1 cellular context compared by ENCODE assay signal in genomic region chr7:234712-235553, GRCh38.
A peak's percentile ranks its signal among the peaks of the same experiment; 100 is the strongest.
TF ChIP-seq lines count a peak whose summit lies in the region.

No MANE protein-coding gene starts in this region.

TF ChIP-seq in HepG2, 621 proteins besides CTCF, POLR2A, EP300 and RAD21 (continued from another document and continues in another):
- TF ChIP-seq ZNF333 (CRISPR knock-in tag; IDR thresholded peaks at IDR 0.05; ENCODE audit: borderline replicate concordance) (no peak), TEF (CRISPR knock-in tag; IDR thresholded peaks at IDR 0.05) (no peak), ZNF160 (CRISPR knock-in tag; IDR thresholded peaks at IDR 0.05) (0 out of 2 replicates have a peak, but pooled peaks have one; percentile 21), TOE1 (CRISPR knock-in tag; IDR thresholded peaks at IDR 0.05) (no peak), ZUFSP (CRISPR knock-in tag; IDR thresholded peaks at IDR 0.05; ENCODE audit: borderline replicate concordance) (no peak), MXD3 (CRISPR knock-in tag; IDR thresholded peaks at IDR 0.05) (no peak), SMAD1 (CRISPR knock-in tag; IDR thresholded peaks at IDR 0.05; ENCODE audit: borderline replicate concordance, low read depth) (no peak; the same call in 1 of the 2 replicates), DMTF1 (CRISPR knock-in tag; IDR thresholded peaks at IDR 0.05) (no peak), SYNCRIP (IDR thresholded peaks at IDR 0.05; ENCODE audit: insufficient read depth, low read depth, low read length) (no peak), KDM6A (CRISPR knock-in tag; IDR thresholded peaks at IDR 0.05; ENCODE audit: low read depth) (no peak; the same call in none of the 2 replicates), ZBTB21 (CRISPR knock-in tag; IDR thresholded peaks at IDR 0.05) (no peak), CSRNP1 (CRISPR knock-in tag; IDR thresholded peaks at IDR 0.05) (0 out of 2 replicates have a peak, but pooled peaks have one; percentile 22), ASH2L (IDR thresholded peaks at IDR 0.05; ENCODE audit: insufficient read length, low read depth, low read length) (peak; percentile 38), FIP1L1 (IDR thresholded peaks at IDR 0.05; ENCODE audit: borderline replicate concordance, insufficient read depth, low read depth, low read length) (no peak), GMEB2 (CRISPR knock-in tag; IDR thresholded peaks at IDR 0.05; ENCODE audit: low read depth) (no peak), ZNF317 (CRISPR knock-in tag; IDR thresholded peaks at IDR 0.05) (0 out of 2 replicates have a peak, but pooled peaks have one; percentile 33), TEAD2 (CRISPR knock-in tag; IDR thresholded peaks at IDR 0.05) (no peak), TCF7 (IDR thresholded peaks at IDR 0.05; ENCODE audit: low read depth) (peak; percentile 70), CBX2 (IDR thresholded peaks at IDR 0.05; ENCODE audit: low read depth, low read length) (no peak), CBX2 (CRISPR knock-in tag; IDR thresholded peaks at IDR 0.05; ENCODE audit: low read depth) (no peak), RXRA (CRISPR knock-in tag; IDR thresholded peaks at IDR 0.05) (no peak; the same call in 1 of the 2 replicates), ZSCAN12 (CRISPR knock-in tag; IDR thresholded peaks at IDR 0.05) (no peak), JDP2 (CRISPR knock-in tag; IDR thresholded peaks at IDR 0.05; ENCODE audit: borderline replicate concordance) (no peak), ZBTB37 (CRISPR knock-in tag; IDR thresholded peaks at IDR 0.05) (peak; percentile 96), ZNF292 (CRISPR knock-in tag; IDR thresholded peaks at IDR 0.05; ENCODE audit: borderline replicate concordance, low read depth) (peak; percentile 74; the same call in 1 of the 2 replicates), ZFP1 (CRISPR knock-in tag; IDR thresholded peaks at IDR 0.05) (peak; percentile 77; the same call in 1 of the 2 replicates), HIVEP1 (CRISPR knock-in tag; IDR thresholded peaks at IDR 0.05) (peak; percentile 67), SP2 (CRISPR knock-in tag; IDR thresholded peaks at IDR 0.05) (no peak), SMYD3 (CRISPR knock-in tag; IDR thresholded peaks at IDR 0.05) (peak; percentile 72; the same call in 1 of the 2 replicates), IKZF1 (IDR thresholded peaks at IDR 0.05) (no peak), ZC3H13 (CRISPR knock-in tag; IDR thresholded peaks at IDR 0.05) (0 out of 2 replicates have a peak, but pooled peaks have one; percentile 70)
- TF ChIP-seq, protein P1, sequence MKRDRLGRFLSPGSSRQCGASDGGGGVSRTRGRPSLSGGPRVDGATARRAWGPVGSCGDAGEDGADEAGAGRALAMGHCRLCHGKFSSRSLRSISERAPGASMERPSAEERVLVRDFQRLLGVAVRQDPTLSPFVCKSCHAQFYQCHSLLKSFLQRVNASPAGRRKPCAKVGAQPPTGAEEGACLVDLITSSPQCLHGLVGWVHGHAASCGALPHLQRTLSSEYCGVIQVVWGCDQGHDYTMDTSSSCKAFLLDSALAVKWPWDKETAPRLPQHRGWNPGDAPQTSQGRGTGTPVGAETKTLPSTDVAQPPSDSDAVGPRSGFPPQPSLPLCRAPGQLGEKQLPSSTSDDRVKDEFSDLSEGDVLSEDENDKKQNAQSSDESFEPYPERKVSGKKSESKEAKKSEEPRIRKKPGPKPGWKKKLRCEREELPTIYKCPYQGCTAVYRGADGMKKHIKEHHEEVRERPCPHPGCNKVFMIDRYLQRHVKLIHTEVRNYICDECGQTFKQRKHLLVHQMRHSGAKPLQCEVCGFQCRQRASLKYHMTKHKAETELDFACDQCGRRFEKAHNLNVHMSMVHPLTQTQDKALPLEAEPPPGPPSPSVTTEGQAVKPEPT (CRISPR knock-in tag; IDR thresholded peaks at IDR 0.05; ENCODE audit: low read depth) = no peak
- TF ChIP-seq, protein P2, sequence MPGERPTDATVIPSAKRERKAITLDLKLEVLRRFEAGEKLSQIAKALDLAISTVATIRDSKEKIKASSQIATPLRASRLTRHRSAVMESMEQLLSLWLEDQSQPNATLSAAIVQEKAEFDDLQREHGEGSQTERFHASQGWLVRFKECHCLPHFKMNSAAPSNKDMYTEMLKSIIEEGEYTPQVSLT (CRISPR knock-in tag; IDR thresholded peaks at IDR 0.05; ENCODE audit: borderline replicate concordance, low read depth) = no peak
- TF ChIP-seq, protein P3, sequence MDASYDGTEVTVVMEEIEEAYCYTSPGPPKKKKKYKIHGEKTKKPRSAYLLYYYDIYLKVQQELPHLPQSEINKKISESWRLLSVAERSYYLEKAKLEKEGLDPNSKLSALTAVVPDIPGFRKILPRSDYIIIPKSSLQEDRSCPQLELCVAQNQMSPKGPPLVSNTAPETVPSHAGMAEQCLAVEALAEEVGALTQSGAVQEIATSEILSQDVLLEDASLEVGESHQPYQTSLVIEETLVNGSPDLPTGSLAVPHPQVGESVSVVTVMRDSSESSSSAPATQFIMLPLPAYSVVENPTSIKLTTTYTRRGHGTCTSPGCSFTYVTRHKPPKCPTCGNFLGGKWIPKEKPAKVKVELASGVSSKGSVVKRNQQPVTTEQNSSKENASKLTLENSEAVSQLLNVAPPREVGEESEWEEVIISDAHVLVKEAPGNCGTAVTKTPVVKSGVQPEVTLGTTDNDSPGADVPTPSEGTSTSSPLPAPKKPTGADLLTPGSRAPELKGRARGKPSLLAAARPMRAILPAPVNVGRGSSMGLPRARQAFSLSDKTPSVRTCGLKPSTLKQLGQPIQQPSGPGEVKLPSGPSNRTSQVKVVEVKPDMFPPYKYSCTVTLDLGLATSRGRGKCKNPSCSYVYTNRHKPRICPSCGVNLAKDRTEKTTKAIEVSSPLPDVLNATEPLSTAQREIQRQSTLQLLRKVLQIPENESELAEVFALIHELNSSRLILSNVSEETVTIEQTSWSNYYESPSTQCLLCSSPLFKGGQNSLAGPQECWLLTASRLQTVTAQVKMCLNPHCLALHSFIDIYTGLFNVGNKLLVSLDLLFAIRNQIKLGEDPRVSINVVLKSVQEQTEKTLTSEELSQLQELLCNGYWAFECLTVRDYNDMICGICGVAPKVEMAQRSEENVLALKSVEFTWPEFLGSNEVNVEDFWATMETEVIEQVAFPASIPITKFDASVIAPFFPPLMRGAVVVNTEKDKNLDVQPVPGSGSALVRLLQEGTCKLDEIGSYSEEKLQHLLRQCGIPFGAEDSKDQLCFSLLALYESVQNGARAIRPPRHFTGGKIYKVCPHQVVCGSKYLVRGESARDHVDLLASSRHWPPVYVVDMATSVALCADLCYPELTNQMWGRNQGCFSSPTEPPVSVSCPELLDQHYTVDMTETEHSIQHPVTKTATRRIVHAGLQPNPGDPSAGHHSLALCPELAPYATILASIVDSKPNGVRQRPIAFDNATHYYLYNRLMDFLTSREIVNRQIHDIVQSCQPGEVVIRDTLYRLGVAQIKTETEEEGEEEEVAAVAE (CRISPR knock-in tag; IDR thresholded peaks at IDR 0.05; ENCODE audit: borderline replicate concordance) = peak; percentile 26; the same call in 1 of the 2 replicates
- TF ChIP-seq, protein P4, sequence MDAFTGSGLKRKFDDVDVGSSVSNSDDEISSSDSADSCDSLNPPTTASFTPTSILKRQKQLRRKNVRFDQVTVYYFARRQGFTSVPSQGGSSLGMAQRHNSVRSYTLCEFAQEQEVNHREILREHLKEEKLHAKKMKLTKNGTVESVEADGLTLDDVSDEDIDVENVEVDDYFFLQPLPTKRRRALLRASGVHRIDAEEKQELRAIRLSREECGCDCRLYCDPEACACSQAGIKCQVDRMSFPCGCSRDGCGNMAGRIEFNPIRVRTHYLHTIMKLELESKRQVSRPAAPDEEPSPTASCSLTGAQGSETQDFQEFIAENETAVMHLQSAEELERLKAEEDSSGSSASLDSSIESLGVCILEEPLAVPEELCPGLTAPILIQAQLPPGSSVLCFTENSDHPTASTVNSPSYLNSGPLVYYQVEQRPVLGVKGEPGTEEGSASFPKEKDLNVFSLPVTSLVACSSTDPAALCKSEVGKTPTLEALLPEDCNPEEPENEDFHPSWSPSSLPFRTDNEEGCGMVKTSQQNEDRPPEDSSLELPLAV (CRISPR knock-in tag; conservative IDR thresholded peaks at IDR 0.05; ENCODE audit: low read depth) = no peak
